ENCODE assay signal across 1 cellular context in genomic region chr3:174331095-174331802, GRCh38.
TF ChIP-seq lines count a peak whose summit lies in the region.

No MANE protein-coding gene starts in this region.

TF ChIP-seq in HepG2, 621 proteins besides CTCF, POLR2A, EP300 and RAD21:
- TF ChIP-seq AKNA (CRISPR knock-in tag; IDR thresholded peaks at IDR 0.05; ENCODE audit: borderline replicate concordance) = no peak
- no peak for TF ChIP-seq ZNF800 (CRISPR knock-in tag; IDR thresholded peaks at IDR 0.05)
- no peak for TF ChIP-seq ZNF790 (CRISPR knock-in tag; IDR thresholded peaks at IDR 0.05; ENCODE audit: borderline replicate concordance)
- no peak for TF ChIP-seq ZSCAN12 (CRISPR knock-in tag; IDR thresholded peaks at IDR 0.05)
- no peak for TF ChIP-seq CSRNP2 (CRISPR knock-in tag; conservative IDR thresholded peaks at IDR 0.05; ENCODE audit: low read depth)
- TF ChIP-seq MXD1 (CRISPR knock-in tag; IDR thresholded peaks at IDR 0.05) = no peak
